9 cellular contexts compared by ENCODE assay signal in genomic region chr12:56901313-56901712, GRCh38. TPM values are rescaled to one million over a fixed set of nuclear protein-coding genes. Genes with fewer than 3 reads are reported as not detected.
"Had no signal": no experiment of that assay in that cellular context is flagged by ENCODE, and none has a peak within 500 bp of the region (broad histone marks: within the 10 kb centered on the region; RNA-seq: fewer than 3 reads in every experiment).

No MANE protein-coding gene starts in this region.

RNA-seq across cellular contexts. Expression of gene SDR9C7, which starts 32.9 kb away (rescaled TPM):
- total RNA-seq: natural killer cell treated with Interleukin-12 subunit alpha and Interleukin-12 subunit beta and Interleukin-15 and Interleukin-18, amount 100 ng/mL, for 72 hours; neural crest cell; omental fat pad; osteocyte; pancreas; pulmonary artery endothelial cell; transverse colon; upper lobe of right lung; urinary bladder had no signal
- polyA plus RNA-seq: pancreas had no signal
